ENCODE assay signal across 12 cellular contexts in the genomic region with DNA sequence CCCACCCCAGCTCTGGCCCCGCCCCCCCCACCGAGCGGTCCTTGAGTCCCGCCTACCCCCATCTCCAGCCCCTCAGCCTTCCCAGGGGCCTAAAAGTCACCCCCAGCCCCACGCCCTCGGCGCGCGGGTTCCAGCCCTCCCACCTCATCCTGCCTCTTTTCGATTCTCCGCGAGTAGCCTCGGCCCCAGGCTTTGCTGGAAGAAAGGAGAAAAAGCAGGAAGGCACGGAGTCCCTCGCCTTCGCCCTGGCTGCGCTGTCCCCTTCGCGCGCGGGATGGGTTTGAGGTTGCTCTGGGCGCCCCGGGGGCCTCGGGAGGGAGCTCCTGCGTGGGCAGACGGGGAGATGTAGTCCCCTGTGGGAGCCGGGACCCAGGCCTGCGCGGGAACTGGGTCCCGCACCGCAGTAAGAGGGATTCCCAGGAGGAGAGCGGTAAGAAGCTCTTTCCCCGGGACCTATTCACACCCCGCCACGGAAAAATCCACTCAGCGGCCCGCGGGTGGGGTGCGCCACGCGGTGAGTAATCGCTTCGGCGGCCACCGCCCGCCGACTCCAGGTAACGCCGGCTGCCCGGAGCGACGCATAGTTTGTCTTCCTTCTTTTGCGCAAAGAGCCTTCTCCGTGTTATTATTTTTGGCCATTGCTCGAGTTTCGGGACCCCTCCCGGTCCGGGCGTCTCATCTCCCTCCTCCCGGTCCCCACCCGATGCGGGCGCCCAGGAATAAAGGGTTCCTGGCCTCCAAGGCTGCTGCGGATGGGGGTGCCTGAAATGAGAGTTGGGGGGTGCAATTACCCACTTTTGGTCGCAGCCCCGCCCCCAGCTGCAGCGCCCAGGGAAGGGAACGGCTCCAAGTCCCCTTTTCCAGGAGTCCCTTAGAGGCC. TPM values are rescaled to one million over a fixed set of nuclear protein-coding genes. Genes with fewer than 3 reads are reported as not detected.
DNase-seq lines count a peak whose midpoint lies in the region; ATAC-seq and TF ChIP-seq lines count a peak whose summit lies in the region.
"Had no signal": no experiment of that assay in that cellular context is flagged by ENCODE, and none has a peak within 500 bp of the region (broad histone marks: within the 10 kb centered on the region; RNA-seq: fewer than 3 reads in every experiment).

No MANE protein-coding gene starts in this region.

- H3K36me3 ChIP-seq in RWPE2 (ENCODE audit: low read depth) (no peaks in the 10 kb centered on the region), gastroesophageal sphincter (no peaks in the 10 kb centered on the region)
- H3K36me3 ChIP-seq: BE2C had no signal

- peaks cover 84% of the 10 kb centered on the region for H3K27me3 Mint-ChIP-seq in stimulated activated memory B cell treated with anti-CD40 and anti-IgM and Interleukin-4, amounts not matched to agents 10 μg/mL and 1 μg/mL and 100 μg/mL, for 72 hours

- H3K9me3 ChIP-seq in RWPE2 (ENCODE audit: severe bottlenecking) (no peaks in the 10 kb centered on the region), gastroesophageal sphincter (no peaks in the 10 kb centered on the region)
- H3K9me3 ChIP-seq: BE2C had no signal

- TF ChIP-seq EP300 in gastroesophageal sphincter (IDR thresholded peaks at IDR 0.05): no peak

- peak; percentile 37 for DNase-seq in activated CD4-positive, alpha-beta T cell treated with anti-CD3 and anti-CD28 coated beads, Interleukin-2, amount 50 U/mL, for 1 hour
- no peak for DNase-seq in activated CD4-positive, alpha-beta T cell treated with anti-CD3 and anti-CD28 coated beads, Interleukin-2, amount 50 U/mL, for 48 hours
- DNase-seq in RWPE2 (ENCODE audit: low spot score): peak; percentile 52
- DNase-seq in stimulated activated naive CD4-positive, alpha-beta T cell (lab: John Stamatoyannopoulos, UW): no peak
- DNase-seq in left colon: no peak
- DNase-seq: BE2C; effector CD4-positive, alpha-beta T cell; T-helper 1 cell had no signal

- intact Hi-C loops in left colon (cut with DNase I, micrococcal nuclease): no loop called here

- H3K4me1 ChIP-seq in RWPE2 (ENCODE audit: insufficient read depth, poor library complexity, severe bottlenecking) (peaks cover 8% of the 10 kb centered on the region), gastroesophageal sphincter (peaks cover 0 to 64% (median 42%) of the 10 kb centered on the region in 3 donors)
- H3K4me1 ChIP-seq: BE2C had no signal

- 0 to 3% methylated on average over 2 to 12 of the region's 68 CpGs for WGBS in gastroesophageal sphincter (ENCODE audit: low coverage in 1 of 2), 2 donors

- peak overlapping the region; percentile 43 for H3K4me3 Mint-ChIP-seq in stimulated activated memory B cell treated with anti-CD40 and anti-IgM and Interleukin-4, amounts not matched to agents 10 μg/mL and 1 μg/mL and 100 μg/mL, for 72 hours

- H3K27ac Mint-ChIP-seq in stimulated activated memory B cell treated with anti-CD40 and anti-IgM and Interleukin-4, amounts not matched to agents 10 μg/mL and 1 μg/mL and 100 μg/mL, for 72 hours: no peak overlapping the region
- H3K27ac Mint-ChIP-seq: activated T-helper 2 cell treated with anti-CD3 and anti-CD28 coated beads, Interferon-gamma antibody, Interleukin-2, Interleukin-4, amounts not matched to agents 10 μg/mL and 5 μg/mL and 100 μg/mL, durations not matched to agents 14 hours and 24 hours and 36 hours had no signal

- peaks cover 69% of the 10 kb centered on the region for H3K27me3 ChIP-seq in RWPE2 (ENCODE audit: insufficient read depth, poor library complexity, severe bottlenecking)
- peaks cover 93% of the 10 kb centered on the region for H3K27me3 ChIP-seq in gastroesophageal sphincter

- no peak overlapping the region for H3K27ac ChIP-seq in RWPE2 (ENCODE audit: poor library complexity, severe bottlenecking)
- no peak overlapping the region for H3K27ac ChIP-seq in gastroesophageal sphincter

- no peaks in the 10 kb centered on the region for H3K9me3 Mint-ChIP-seq in stimulated activated memory B cell treated with anti-CD40 and anti-IgM and Interleukin-4, amounts not matched to agents 10 μg/mL and 1 μg/mL and 100 μg/mL, for 72 hours
- H3K9me3 Mint-ChIP-seq: activated T-helper 2 cell treated with anti-CD3 and anti-CD28 coated beads, Interferon-gamma antibody, Interleukin-2, Interleukin-4, amounts not matched to agents 10 μg/mL and 5 μg/mL and 100 μg/mL, durations not matched to agents 14 hours and 24 hours and 36 hours had no signal

- H3K36me3 Mint-ChIP-seq in stimulated activated memory B cell treated with anti-CD40 and anti-IgM and Interleukin-4, amounts not matched to agents 10 μg/mL and 1 μg/mL and 100 μg/mL, for 72 hours: no peaks in the 10 kb centered on the region

- H3K4me3 ChIP-seq in RWPE2 (ENCODE audit: severe bottlenecking) (peak overlapping the region; percentile 11), gastroesophageal sphincter (peak overlapping the region; percentile 13 to 50)

- TF ChIP-seq POLR2A in gastroesophageal sphincter (IDR thresholded peaks at IDR 0.05): no peak

- H3K4me1 Mint-ChIP-seq in stimulated activated memory B cell treated with anti-CD40 and anti-IgM and Interleukin-4, amounts not matched to agents 10 μg/mL and 1 μg/mL and 100 μg/mL, for 72 hours: peaks cover 44% of the 10 kb centered on the region

- peak; percentile 4; the same call in 1 of the 3 replicates for ATAC-seq in RWPE2 (ENCODE audit: low read depth)
- ATAC-seq in gastroesophageal sphincter: no peak
- ATAC-seq in stimulated activated memory B cell treated with anti-CD40 and anti-IgM and Interleukin-4, amounts not matched to agents 10 μg/mL and 1 μg/mL and 100 μg/mL, for 72 hours: no peak
- no peak for ATAC-seq in HG02981 (IDR thresholded peaks at IDR 0.05; ENCODE audit: unreplicated experiment)
- ATAC-seq in left colon: no peak

- TF ChIP-seq CTCF in RWPE2 (IDR thresholded peaks at IDR 0.05; ENCODE audit: poor library complexity, severe bottlenecking) (no peak), gastroesophageal sphincter (IDR thresholded peaks at IDR 0.05) (no peak)

RNA-seq across cellular contexts. Expression of a gene that starts 0.9 kb away (rescaled TPM):
- total RNA-seq in gastroesophageal sphincter (10 to 100 TPM; 10.9 to 67.4 (median 42.7) TPM), left colon (1 to 10 TPM; 1.3 to 2.4 TPM)
- total RNA-seq: activated T-helper 2 cell treated with anti-CD3 and anti-CD28 coated beads, Interferon-gamma antibody, Interleukin-2, Interleukin-4, amounts not matched to agents 10 μg/mL and 5 μg/mL and 100 μg/mL, durations not matched to agents 14 hours and 24 hours and 36 hours had no signal

RNA-seq across cellular contexts. Expression of a gene that starts 5.2 kb away (rescaled TPM):
- total RNA-seq in gastroesophageal sphincter (1 to 10 TPM in 3 of 4 donors, under 1 TPM in 1; 0.96 to 4.0 (median 2.0) TPM), left colon (1 to 10 TPM in 1 of 2 donors, under 1 TPM in 1; 0.40 to 1.1 TPM)
- total RNA-seq: activated T-helper 2 cell treated with anti-CD3 and anti-CD28 coated beads, Interferon-gamma antibody, Interleukin-2, Interleukin-4, amounts not matched to agents 10 μg/mL and 5 μg/mL and 100 μg/mL, durations not matched to agents 14 hours and 24 hours and 36 hours had no signal

RNA-seq across cellular contexts. Expression of a gene that starts 18.9 kb away (rescaled TPM):
- total RNA-seq in gastroesophageal sphincter (10 to 100 TPM; 64.8 to 72.6 (median 68.6) TPM), left colon (10 to 100 TPM; 49.2 to 53.4 TPM)

RNA-seq across cellular contexts. Expression of a gene that starts 29.4 kb away (rescaled TPM):
- total RNA-seq in gastroesophageal sphincter (10 to 100 TPM; 12.9 to 19.0 (median 14.6) TPM), left colon (10 to 100 TPM in 1 of 2 donors, 1 to 10 TPM in 1; 8.5 to 10.1 TPM)

RNA-seq across cellular contexts. Expression of a gene that starts 35.8 kb away (rescaled TPM):
- total RNA-seq in gastroesophageal sphincter (100 to 1,000 TPM; 371 to 644 (median 574) TPM), left colon (100 to 1,000 TPM; 798 to 822 TPM)

Comparison
In these comparisons a context has a peak if more than half of its experiments do, and no peak if none do; other contexts are left out.
1. DNase-seq: peak in activated CD4-positive, alpha-beta T cell treated with anti-CD3 and anti-CD28 coated beads, Interleukin-2, amount 50 U/mL, for 1 hour (single experiment) and RWPE2 (single experiment); none in activated CD4-positive, alpha-beta T cell treated with anti-CD3 and anti-CD28 coated beads, Interleukin-2, amount 50 U/mL, for 48 hours (0 of 2), stimulated activated naive CD4-positive, alpha-beta T cell (0 of 6) and left colon (0 of 2).